16 cellular contexts compared by ENCODE assay signal in the genomic region with DNA sequence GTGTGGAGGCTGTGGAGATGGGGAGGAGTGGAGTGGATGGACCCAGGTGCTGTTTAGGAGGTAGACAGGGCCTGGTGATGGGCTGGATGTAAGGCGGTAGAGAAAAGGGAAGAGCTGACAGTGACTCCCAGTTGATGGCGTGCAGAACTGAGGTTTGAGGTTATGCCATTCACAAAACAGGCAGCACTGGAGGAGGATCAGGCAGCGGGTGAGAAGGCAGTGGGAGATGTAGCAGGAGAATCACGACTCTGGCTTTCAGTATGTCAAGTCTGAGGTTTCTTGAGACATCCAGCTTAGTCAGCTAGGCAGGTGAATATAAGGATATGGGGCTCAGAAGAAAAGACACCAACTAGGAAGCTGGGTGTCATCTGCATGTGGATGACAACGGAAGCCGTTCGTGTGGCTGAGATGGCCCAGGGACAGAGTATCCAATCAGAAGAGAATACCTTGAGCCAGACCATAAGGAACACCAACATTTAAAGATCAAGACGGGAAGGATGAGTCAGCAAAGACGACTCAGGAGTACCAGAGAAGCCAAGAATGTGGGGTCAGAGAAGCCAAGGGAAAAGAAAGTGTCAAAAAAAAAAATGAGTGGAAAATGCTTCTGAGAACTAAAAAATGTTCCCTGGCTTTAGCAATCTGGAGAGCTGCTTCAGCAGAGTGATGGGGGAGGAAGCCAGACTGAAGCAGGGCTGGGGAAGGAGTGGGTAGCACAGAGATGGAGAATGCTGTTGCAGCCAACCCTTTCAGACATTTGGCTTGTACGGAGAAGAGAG. TPM values are rescaled to one million over a fixed set of nuclear protein-coding genes. Genes with fewer than 3 reads are reported as not detected.
DNase-seq lines count a peak whose midpoint lies in the region; FAIRE-seq and TF ChIP-seq lines count a peak whose summit lies in the region.
"Had no signal": no experiment of that assay in that cellular context is flagged by ENCODE, and none has a peak within 500 bp of the region (broad histone marks: within the 10 kb centered on the region; RNA-seq: fewer than 3 reads in every experiment).

No MANE protein-coding gene starts in this region.

- peaks cover 7% of the 10 kb centered on the region for H3K4me1 ChIP-seq in fibroblast of lung (ENCODE audit: control insufficient read depth, extremely low read depth, insufficient read depth, low read length)
- H3K4me1 ChIP-seq: vagina had no signal

- peaks cover 19% of the 10 kb centered on the region for H3K27me3 ChIP-seq in BJ (ENCODE audit: control insufficient read depth, insufficient read depth, low read length)
- H3K27me3 ChIP-seq in fibroblast of lung (ENCODE audit: control insufficient read depth, insufficient read depth, low read length), result peaks cover 2% of the 10 kb centered on the region
- H3K27me3 ChIP-seq: vagina had no signal

- H3K36me3 Mint-ChIP-seq in Calu3 (ENCODE audit: insufficient read depth, unreplicated experiment), result no peaks in the 10 kb centered on the region
- H3K36me3 Mint-ChIP-seq: CD8-positive, alpha-beta memory T cell had no signal

- DNase-seq in BJ (ENCODE audit: low read depth) (peak; percentile 3), NCI-H226 (peak; percentile 68), fibroblast of lung (ENCODE audit: low read depth in 2 of 2) (peak; percentile 19 to 84), renal cortical epithelial cell (ENCODE audit: low read depth) (peak; percentile 44), RCC 7860 (ENCODE audit: low spot score) (no peak), glomerular visceral epithelial cell (ENCODE audit: extremely low spot score) (no peak), coronary artery (ENCODE audit: low spot score) (no peak), Calu3 (no peak)
- DNase-seq: activated T-cell treated with anti-CD3 and anti-CD28 coated beads for 4 hours; CD8-positive, alpha-beta memory T cell; NCI-H345; Right ventricle myocardium superior; stimulated activated CD4-positive, alpha-beta T cell treated with anti-CD3 and anti-CD28 coated beads, Interleukin-12 subunit alpha, Interleukin-12 subunit beta, amount 100 ng/mL, for 4 hours had no signal

- H3K4me3 ChIP-seq in BJ (ENCODE audit: low read depth, low read length) (no peak overlapping the region), fibroblast of lung (replicated peaks in 1 of 4; ENCODE audit: control extremely low read depth in 1 of 4, insufficient read depth in 1 of 4, low read depth in 3 of 4, low read length in 4 of 4) (no peak overlapping the region), coronary artery (no peak overlapping the region)
- H3K4me3 ChIP-seq: vagina had no signal

- POLR2A ChIA-PET in BJ (lab: Charles Lee), result no interaction called here

- no peak overlapping the region for H3K4me3 Mint-ChIP-seq in Calu3 (ENCODE audit: low read depth, unreplicated experiment)
- H3K4me3 Mint-ChIP-seq: CD8-positive, alpha-beta memory T cell; nephron had no signal

- H3K79me2 ChIP-seq in fibroblast of lung (ENCODE audit: control insufficient read depth, insufficient read depth, low read length), result no peaks in the 10 kb centered on the region

- H3K27me3 Mint-ChIP-seq in Calu3 (ENCODE audit: unreplicated experiment), result peaks cover 12% of the 10 kb centered on the region

- H3K9me3 ChIP-seq in fibroblast of lung (ENCODE audit: control insufficient read depth, insufficient read depth, low read depth, low read length), result no peaks in the 10 kb centered on the region
- H3K9me3 ChIP-seq: vagina had no signal

- no peak for TF ChIP-seq CTCF in BJ (IDR thresholded peaks at IDR 0.05; ENCODE audit: insufficient read depth, low read depth, low read length)
- TF ChIP-seq CTCF in fibroblast of lung (conservative IDR thresholded peaks at IDR 0.05 in 1 of 2, IDR thresholded peaks at IDR 0.05 in 1 of 2; ENCODE audit: low read depth in 1 of 2, low read length in 2 of 2), result no peak
- no peak for TF ChIP-seq CTCF in coronary artery (IDR thresholded peaks at IDR 0.05)
- TF ChIP-seq CTCF in Calu3 (IDR thresholded peaks at IDR 0.05; ENCODE audit: unreplicated experiment), result no peak

- no peaks in the 10 kb centered on the region for H4K20me1 ChIP-seq in fibroblast of lung (ENCODE audit: control insufficient read depth, extremely low read depth, insufficient read depth, low read length)

- no peak overlapping the region for H2AFZ ChIP-seq in fibroblast of lung (ENCODE audit: low read length)

- H3K27ac ChIP-seq in fibroblast of lung (ENCODE audit: insufficient read depth, low read length) (no peak overlapping the region), coronary artery (no peak overlapping the region)
- H3K27ac ChIP-seq: vagina had no signal

- no peaks in the 10 kb centered on the region for H3K4me1 Mint-ChIP-seq in Calu3 (ENCODE audit: low read depth, unreplicated experiment)
- H3K4me1 Mint-ChIP-seq: CD8-positive, alpha-beta memory T cell had no signal

- H3K9me3 Mint-ChIP-seq in Calu3 (ENCODE audit: low read depth, unreplicated experiment), result no peaks in the 10 kb centered on the region
- H3K9me3 Mint-ChIP-seq: CD8-positive, alpha-beta memory T cell; nephron had no signal

- no peak overlapping the region for H3K27ac Mint-ChIP-seq in Calu3 (ENCODE audit: unreplicated experiment)
- H3K27ac Mint-ChIP-seq: CD8-positive, alpha-beta memory T cell; nephron had no signal

- no peak for FAIRE-seq in RCC 7860 (lab: Jason Lieb, UNC)
- FAIRE-seq: islet of Langerhans had no signal

- no TSS peak for BruUV-seq in Calu3 (replicated peaks; lab: Mats Ljungman, UMichigan)

- CTCF ChIA-PET in BJ (lab: Yijun Ruan, JAX) (interaction anchor here (1.0 kb wide), 1 partner anchor 16 kb away, joined by 3 read pairs; no protein-coding TSS in a partner anchor), Calu3 (lab: Charles Lee) (interaction anchor here (0.5 kb wide), 1 partner anchor 202 kb away, joined by 3 read pairs; no protein-coding TSS in a partner anchor)

- H3K36me3 ChIP-seq in BJ (ENCODE audit: control insufficient read depth, insufficient read depth, low read length) (no peaks in the 10 kb centered on the region), fibroblast of lung (ENCODE audit: control insufficient read depth, insufficient read depth, low read length) (no peaks in the 10 kb centered on the region)
- H3K36me3 ChIP-seq: vagina had no signal

- intact Hi-C loops in Calu3 (cut with micrococcal nuclease; ENCODE audit: unreplicated experiment), result no loop called here

- H3K4me2 ChIP-seq in fibroblast of lung (ENCODE audit: extremely low read depth, insufficient read depth, low read length), result no peak overlapping the region

- H3K9ac ChIP-seq in fibroblast of lung (ENCODE audit: insufficient read depth, low read length), result no peak overlapping the region

RNA-seq across cellular contexts. Expression of gene LRRN2, which starts 15.2 kb away (rescaled TPM):
- polyA plus RNA-seq in BJ (2011; rRNA removed) (not detected in 2 replicates), fibroblast of lung (not detected in 2 replicates)
- polyA minus RNA-seq in BJ (2011; rRNA and poly(A)+ RNA removed), result not detected in 2 replicates
- total RNA-seq in fibroblast of lung (0.26 TPM in 1 of 2 replicates, not detected in the other), renal cortical epithelial cell (0.35 and 8.1 TPM in 2 replicates), Calu3 (2022) (not detected in 2 replicates)
- not detected in 2 replicates for polyA plus RNA-seq in fibroblast of lung (2012)
- polyA minus RNA-seq in fibroblast of lung (ENCODE audit: low replicate concordance), result not detected in 2 replicates
- total RNA-seq: CD8-positive, alpha-beta memory T cell had no signal
- polyA plus RNA-seq: CD8-positive, alpha-beta memory T cell had no signal

Comparison
In these comparisons a context has a peak if more than half of its experiments do, and no peak if none do; other contexts are left out.
1. DNase-seq: peak in BJ (single experiment), NCI-H226 (single experiment), fibroblast of lung (2 of 2) and renal cortical epithelial cell (single experiment); none in RCC 7860 (single experiment), glomerular visceral epithelial cell (single experiment), coronary artery (single experiment) and Calu3 (single experiment).